ENCODE assay signal across 1 cellular context in the genomic region with DNA sequence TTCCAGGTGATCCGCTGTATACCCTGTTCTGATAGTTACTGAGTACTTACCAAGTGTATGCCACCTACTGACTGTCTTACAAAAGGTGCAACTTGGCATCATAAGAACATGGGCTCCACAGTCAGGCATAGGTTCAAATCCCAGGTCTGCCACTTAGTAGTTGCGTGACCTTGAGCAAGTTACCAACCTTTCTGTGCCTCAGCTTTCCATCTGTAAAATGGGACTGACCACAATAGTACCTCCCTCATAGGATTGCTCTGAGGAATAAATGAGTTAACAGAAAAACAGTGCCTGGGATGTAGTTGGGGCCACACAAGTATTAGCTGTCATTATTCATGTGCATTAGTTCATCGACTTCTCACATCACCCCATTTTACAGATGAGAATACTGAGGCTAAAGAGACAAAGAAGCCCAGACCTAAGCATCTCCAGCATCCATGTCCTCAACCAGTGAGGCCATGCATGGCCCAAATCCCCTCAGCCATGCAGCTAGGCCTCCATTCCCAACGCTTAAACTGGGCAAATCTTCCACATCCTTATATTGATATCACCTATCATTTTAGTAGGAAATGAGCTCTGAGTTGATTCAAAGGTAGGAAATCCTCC.
TF ChIP-seq lines count a peak whose summit lies in the region.

No MANE protein-coding gene starts in this region.

TF ChIP-seq in K562, 482 proteins besides CTCF, POLR2A, EP300 and RAD21 (continues in another document):
- TF ChIP-seq PREB (CRISPR knock-in tag; IDR thresholded peaks at IDR 0.05) (no peak), NFE2L1 (tag; IDR thresholded peaks at IDR 0.05; ENCODE audit: borderline replicate concordance, low read depth) (no peak), XRCC5 (IDR thresholded peaks at IDR 0.05; ENCODE audit: low read depth, low read length) (no peak), MCM7 (IDR thresholded peaks at IDR 0.05) (no peak), TAF15 (IDR thresholded peaks at IDR 0.05; ENCODE audit: low read depth, low read length) (no peak), TAF9B (IDR thresholded peaks at IDR 0.05; ENCODE audit: partially characterized antibody) (no peak), CTBP1 (IDR thresholded peaks at IDR 0.05; ENCODE audit: borderline replicate concordance) (no peak), TFE3 (CRISPR knock-in tag; IDR thresholded peaks at IDR 0.05) (no peak), RCOR1 (IDR thresholded peaks at IDR 0.05; ENCODE audit: borderline replicate concordance in 1 of 2, low read depth in 2 of 2, low read length in 2 of 2) (0 out of 4 replicates have a peak, but pooled peaks of 1 of the 2 experiments have one; percentile 27), HNRNPUL1 (IDR thresholded peaks at IDR 0.05; ENCODE audit: low read length) (no peak), ZNF184 (CRISPR knock-in tag; IDR thresholded peaks at IDR 0.05) (no peak), ZNF311 (CRISPR knock-in tag; IDR thresholded peaks at IDR 0.05) (no peak), ZBTB17 (CRISPR knock-in tag; IDR thresholded peaks at IDR 0.05) (no peak), CBX2 (IDR thresholded peaks at IDR 0.05; ENCODE audit: insufficient read depth, low read length, poor library complexity, severe bottlenecking) (no peak), NR4A1 (CRISPR knock-in tag; IDR thresholded peaks at IDR 0.05) (no peak), NR4A1 (tag; IDR thresholded peaks at IDR 0.05) (no peak), ETS2 (tag; IDR thresholded peaks at IDR 0.05; ENCODE audit: borderline replicate concordance, poor library complexity, severe bottlenecking) (no peak), ZNF217 (CRISPR knock-in tag; IDR thresholded peaks at IDR 0.05) (no peak), ILF3 (IDR thresholded peaks at IDR 0.05; ENCODE audit: borderline replicate concordance) (no peak), MYC (IDR thresholded peaks at IDR 0.05; ENCODE audit: low read depth, low read length) (no peak), MYC (CRISPR knock-in tag; IDR thresholded peaks at IDR 0.05; ENCODE audit: borderline replicate concordance, low read depth) (no peak), SMARCC2 (IDR thresholded peaks at IDR 0.05; ENCODE audit: low read depth) (no peak), FOXM1 (IDR thresholded peaks at IDR 0.05; ENCODE audit: low read depth) (no peak), FOXM1 (CRISPR knock-in tag; IDR thresholded peaks at IDR 0.05; ENCODE audit: low read depth) (no peak), KDM1A (IDR thresholded peaks at IDR 0.05) (peak; percentile 49; a peak in 2 of 4 replicates), HINFP (tag; conservative IDR thresholded peaks at IDR 0.05; ENCODE audit: low read depth) (no peak), ZNF639 (CRISPR knock-in tag; conservative IDR thresholded peaks at IDR 0.05 in 1 of 2, IDR thresholded peaks at IDR 0.05 in 1 of 2) (no peak), ZNF766 (CRISPR knock-in tag; conservative IDR thresholded peaks at IDR 0.05) (no peak), SMARCE1 (IDR thresholded peaks at IDR 0.05) (no peak), SRSF7 (optimal IDR thresholded peaks at IDR 0.05; ENCODE audit: low read depth, low read length) (no peak), EWSR1 (IDR thresholded peaks at IDR 0.05; ENCODE audit: borderline replicate concordance, low read depth, partially characterized antibody) (no peak), CCAR2 (IDR thresholded peaks at IDR 0.05; ENCODE audit: low read depth, low read length) (no peak), RNF2 (IDR thresholded peaks at IDR 0.05) (no peak), ZFX (CRISPR knock-in tag; IDR thresholded peaks at IDR 0.05) (no peak), SMARCA4 (IDR thresholded peaks at IDR 0.05) (no peak), ADNP (tag; IDR thresholded peaks at IDR 0.05) (peak; percentile 82), SMAD2 (IDR thresholded peaks at IDR 0.05; ENCODE audit: low read depth, low read length) (no peak), HSF4 (CRISPR knock-in tag; IDR thresholded peaks at IDR 0.05; ENCODE audit: borderline replicate concordance) (no peak), HCFC1 (IDR thresholded peaks at IDR 0.05; ENCODE audit: low read depth, low read length) (no peak), RBM25 (IDR thresholded peaks at IDR 0.05; ENCODE audit: low read depth, low read length, severe bottlenecking) (peak; percentile 89), IRF9 (tag; IDR thresholded peaks at IDR 0.05) (no peak), TRIM28 (IDR thresholded peaks at IDR 0.05) (no peak), ZNF507 (tag; conservative IDR thresholded peaks at IDR 0.05) (no peak), PHF20 (IDR thresholded peaks at IDR 0.05; ENCODE audit: partially characterized antibody) (no peak), RBM39 (optimal IDR thresholded peaks at IDR 0.05; ENCODE audit: low read depth, low read length) (no peak), IRF1 (CRISPR knock-in tag; IDR thresholded peaks at IDR 0.05; ENCODE audit: borderline replicate concordance) (no peak), CHD4 (IDR thresholded peaks at IDR 0.05; ENCODE audit: insufficient read depth, insufficient replicate concordance, low read depth, low read length, poor library complexity, severe bottlenecking) (peak; percentile 60)
- TF ChIP-seq, protein P1, sequence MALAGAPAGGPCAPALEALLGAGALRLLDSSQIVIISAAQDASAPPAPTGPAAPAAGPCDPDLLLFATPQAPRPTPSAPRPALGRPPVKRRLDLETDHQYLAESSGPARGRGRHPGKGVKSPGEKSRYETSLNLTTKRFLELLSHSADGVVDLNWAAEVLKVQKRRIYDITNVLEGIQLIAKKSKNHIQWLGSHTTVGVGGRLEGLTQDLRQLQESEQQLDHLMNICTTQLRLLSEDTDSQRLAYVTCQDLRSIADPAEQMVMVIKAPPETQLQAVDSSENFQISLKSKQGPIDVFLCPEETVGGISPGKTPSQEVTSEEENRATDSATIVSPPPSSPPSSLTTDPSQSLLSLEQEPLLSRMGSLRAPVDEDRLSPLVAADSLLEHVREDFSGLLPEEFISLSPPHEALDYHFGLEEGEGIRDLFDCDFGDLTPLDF (CRISPR knock-in tag; IDR thresholded peaks at IDR 0.05) = no peak
- TF ChIP-seq, protein P2, sequence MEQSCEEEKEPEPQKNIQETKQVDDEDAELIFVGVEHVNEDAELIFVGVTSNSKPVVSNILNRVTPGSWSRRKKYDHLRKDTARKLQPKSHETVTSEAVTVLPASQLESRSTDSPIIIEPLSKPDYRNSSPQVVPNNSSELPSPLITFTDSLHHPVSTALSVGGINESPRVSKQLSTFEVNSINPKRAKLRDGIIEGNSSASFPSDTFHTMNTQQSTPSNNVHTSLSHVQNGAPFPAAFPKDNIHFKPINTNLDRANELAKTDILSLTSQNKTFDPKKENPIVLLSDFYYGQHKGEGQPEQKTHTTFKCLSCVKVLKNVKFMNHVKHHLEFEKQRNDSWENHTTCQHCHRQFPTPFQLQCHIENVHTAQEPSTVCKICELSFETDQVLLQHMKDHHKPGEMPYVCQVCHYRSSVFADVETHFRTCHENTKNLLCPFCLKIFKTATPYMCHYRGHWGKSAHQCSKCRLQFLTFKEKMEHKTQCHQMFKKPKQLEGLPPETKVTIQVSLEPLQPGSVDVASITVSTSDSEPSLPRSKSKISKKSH (CRISPR knock-in tag; IDR thresholded peaks at IDR 0.05) = no peak
- TF ChIP-seq, protein P3, sequence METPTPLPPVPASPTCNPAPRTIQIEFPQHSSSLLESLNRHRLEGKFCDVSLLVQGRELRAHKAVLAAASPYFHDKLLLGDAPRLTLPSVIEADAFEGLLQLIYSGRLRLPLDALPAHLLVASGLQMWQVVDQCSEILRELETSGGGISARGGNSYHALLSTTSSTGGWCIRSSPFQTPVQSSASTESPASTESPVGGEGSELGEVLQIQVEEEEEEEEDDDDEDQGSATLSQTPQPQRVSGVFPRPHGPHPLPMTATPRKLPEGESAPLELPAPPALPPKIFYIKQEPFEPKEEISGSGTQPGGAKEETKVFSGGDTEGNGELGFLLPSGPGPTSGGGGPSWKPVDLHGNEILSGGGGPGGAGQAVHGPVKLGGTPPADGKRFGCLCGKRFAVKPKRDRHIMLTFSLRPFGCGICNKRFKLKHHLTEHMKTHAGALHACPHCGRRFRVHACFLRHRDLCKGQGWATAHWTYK (CRISPR knock-in tag; IDR thresholded peaks at IDR 0.05) = no peak
- TF ChIP-seq, protein P4, sequence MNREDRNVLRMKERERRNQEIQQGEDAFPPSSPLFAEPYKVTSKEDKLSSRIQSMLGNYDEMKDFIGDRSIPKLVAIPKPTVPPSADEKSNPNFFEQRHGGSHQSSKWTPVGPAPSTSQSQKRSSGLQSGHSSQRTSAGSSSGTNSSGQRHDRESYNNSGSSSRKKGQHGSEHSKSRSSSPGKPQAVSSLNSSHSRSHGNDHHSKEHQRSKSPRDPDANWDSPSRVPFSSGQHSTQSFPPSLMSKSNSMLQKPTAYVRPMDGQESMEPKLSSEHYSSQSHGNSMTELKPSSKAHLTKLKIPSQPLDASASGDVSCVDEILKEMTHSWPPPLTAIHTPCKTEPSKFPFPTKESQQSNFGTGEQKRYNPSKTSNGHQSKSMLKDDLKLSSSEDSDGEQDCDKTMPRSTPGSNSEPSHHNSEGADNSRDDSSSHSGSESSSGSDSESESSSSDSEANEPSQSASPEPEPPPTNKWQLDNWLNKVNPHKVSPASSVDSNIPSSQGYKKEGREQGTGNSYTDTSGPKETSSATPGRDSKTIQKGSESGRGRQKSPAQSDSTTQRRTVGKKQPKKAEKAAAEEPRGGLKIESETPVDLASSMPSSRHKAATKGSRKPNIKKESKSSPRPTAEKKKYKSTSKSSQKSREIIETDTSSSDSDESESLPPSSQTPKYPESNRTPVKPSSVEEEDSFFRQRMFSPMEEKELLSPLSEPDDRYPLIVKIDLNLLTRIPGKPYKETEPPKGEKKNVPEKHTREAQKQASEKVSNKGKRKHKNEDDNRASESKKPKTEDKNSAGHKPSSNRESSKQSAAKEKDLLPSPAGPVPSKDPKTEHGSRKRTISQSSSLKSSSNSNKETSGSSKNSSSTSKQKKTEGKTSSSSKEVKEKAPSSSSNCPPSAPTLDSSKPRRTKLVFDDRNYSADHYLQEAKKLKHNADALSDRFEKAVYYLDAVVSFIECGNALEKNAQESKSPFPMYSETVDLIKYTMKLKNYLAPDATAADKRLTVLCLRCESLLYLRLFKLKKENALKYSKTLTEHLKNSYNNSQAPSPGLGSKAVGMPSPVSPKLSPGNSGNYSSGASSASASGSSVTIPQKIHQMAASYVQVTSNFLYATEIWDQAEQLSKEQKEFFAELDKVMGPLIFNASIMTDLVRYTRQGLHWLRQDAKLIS (CRISPR knock-in tag; IDR thresholded peaks at IDR 0.05) = no peak
